8 cellular contexts compared by ENCODE assay signal in genomic region chr19:2983351-2984195, GRCh38. TPM values are rescaled to one million over a fixed set of nuclear protein-coding genes. Genes with fewer than 3 reads are reported as not detected.
DNase-seq lines count a peak whose midpoint lies in the region; ATAC-seq and TF ChIP-seq lines count a peak whose summit lies in the region.

No MANE protein-coding gene starts in this region.

- 9 to 13% methylated on average over 16 to 23 of the region's 23 CpGs for WGBS in GM23248 (ENCODE audit: low coverage in 1 of 2, low lambda C conversion rate in 2 of 2, missing lambda C conversion rate in 2 of 2), 2 experiments

- peaks cover 11% of the 10 kb centered on the region for H3K27me3 Mint-ChIP-seq in endothelial cell (ENCODE audit: unreplicated experiment)
- peaks cover 25% of the 10 kb centered on the region for H3K27me3 Mint-ChIP-seq in activated T-cell treated with anti-CD3 and anti-CD28 coated beads, Interleukin-2, amount 50 U/mL, for 24 hours

- peak overlapping the region; percentile 25; the same call in 1 of the 2 replicates for H3K27ac ChIP-seq in GM23248
- peak overlapping the region; percentile 93 to 95 for H3K27ac ChIP-seq in uterus

- H3K4me1 ChIP-seq in GM23248 (ENCODE audit: insufficient read depth) (peaks cover 14% of the 10 kb centered on the region; the same call in 1 of the 2 replicates), uterus (peaks cover 5 to 10% of the 10 kb centered on the region in 2 donors)

- H3K27me3 ChIP-seq in GM23248 (replicated peaks; ENCODE audit: insufficient read depth) (no peaks in the 10 kb centered on the region), uterus (no peaks in the 10 kb centered on the region)

- TF ChIP-seq CTCF in endothelial cell (IDR thresholded peaks at IDR 0.05; ENCODE audit: unreplicated experiment) (no peak), uterus (IDR thresholded peaks at IDR 0.05) (peak in 1 of 4 experiments; percentile 31)

- H3K36me3 Mint-ChIP-seq in endothelial cell (ENCODE audit: low read depth, unreplicated experiment), result no peaks in the 10 kb centered on the region
- H3K36me3 Mint-ChIP-seq in activated T-cell treated with anti-CD3 and anti-CD28 coated beads, Interleukin-2, amount 50 U/mL, for 24 hours (ENCODE audit: low read depth), result no peaks in the 10 kb centered on the region

- H3K9me2 ChIP-seq in GM23248 (ENCODE audit: insufficient read depth), result no peaks in the 10 kb centered on the region

- intact Hi-C loops in uterus (cut with DNase I; ENCODE audit: low total_unique reads), result no loop called here

- no peaks in the 10 kb centered on the region for H3K9me3 Mint-ChIP-seq in endothelial cell (ENCODE audit: unreplicated experiment)
- H3K9me3 Mint-ChIP-seq in activated T-cell treated with anti-CD3 and anti-CD28 coated beads, Interleukin-2, amount 50 U/mL, for 24 hours, result no peaks in the 10 kb centered on the region

- H3K4me3 ChIP-seq in GM23248, result peak overlapping the region; percentile 57
- H3K4me3 ChIP-seq in uterus, result peak overlapping the region; percentile 19 to 30

- H3K27ac Mint-ChIP-seq in endothelial cell (ENCODE audit: unreplicated experiment), result no peak overlapping the region
- no peak overlapping the region for H3K27ac Mint-ChIP-seq in activated T-cell treated with anti-CD3 and anti-CD28 coated beads, Interleukin-2, amount 50 U/mL, for 24 hours

- no peak overlapping the region for H3K4me3 Mint-ChIP-seq in endothelial cell (ENCODE audit: unreplicated experiment)
- no peak overlapping the region for H3K4me3 Mint-ChIP-seq in activated T-cell treated with anti-CD3 and anti-CD28 coated beads, Interleukin-2, amount 50 U/mL, for 24 hours

- no peaks in the 10 kb centered on the region for H3F3A ChIP-seq in GM23248 (ENCODE audit: insufficient read depth)

- in situ Hi-C loops in GM23248 (cut with MboI), result no loop called here

- DNase-seq in GM23248 (peak; percentile 56), NCI-H69 (lab: John Stamatoyannopoulos, UW) (peak; percentile 99), endothelial cell (ENCODE audit: low spot score) (peak; percentile 54), mesenteric fat pad (ENCODE audit: low spot score) (peak; percentile 92), uterus (peak; percentile 77 to 81)
- no peak for DNase-seq in activated naive CD4-positive, alpha-beta T cell treated with Interleukin-2 at 50 U/mL for 16 hours
- DNase-seq in activated T-cell treated with anti-CD3 and anti-CD28 coated beads, Interleukin-2, amount 50 U/mL, for 24 hours, result no peak

- peaks cover 6% of the 10 kb centered on the region for H3K4me1 Mint-ChIP-seq in endothelial cell (ENCODE audit: unreplicated experiment)
- H3K4me1 Mint-ChIP-seq in activated T-cell treated with anti-CD3 and anti-CD28 coated beads, Interleukin-2, amount 50 U/mL, for 24 hours (ENCODE audit: low read depth), result no peaks in the 10 kb centered on the region

- TF ChIP-seq POLR2A in uterus (IDR thresholded peaks at IDR 0.05), result peak in 1 of 2 donors; percentile 34

- ATAC-seq in HG03097 (IDR thresholded peaks at IDR 0.05; ENCODE audit: low FRiP score, unreplicated experiment), result no peak

- peak overlapping the region; percentile 19; the same call in 1 of the 2 replicates for H3K9ac ChIP-seq in GM23248

- peak overlapping the region; percentile 60 for H2AFZ ChIP-seq in GM23248

- H3K36me3 ChIP-seq in GM23248 (ENCODE audit: low read depth) (no peaks in the 10 kb centered on the region), uterus (no peaks in the 10 kb centered on the region)

- H4K20me1 ChIP-seq in GM23248 (ENCODE audit: insufficient read depth), result no peaks in the 10 kb centered on the region

- no peaks in the 10 kb centered on the region for H3K9me3 ChIP-seq in GM23248 (ENCODE audit: low read depth)
- H3K9me3 ChIP-seq in uterus, result no peaks in the 10 kb centered on the region

- no peaks in the 10 kb centered on the region for H3K79me2 ChIP-seq in GM23248 (ENCODE audit: insufficient read depth)

- H3K4me2 ChIP-seq in GM23248 (ENCODE audit: unreplicated experiment), result peak overlapping the region; percentile 54

RNA-seq across cellular contexts. Expression of gene TLE6, which starts 6.2 kb away (rescaled TPM):
- 0.13 and 0.65 TPM in 2 replicates for total RNA-seq in GM23248 (2014; rRNA removed; shearing (Covaris generic))
- polyA plus RNA-seq in GM23248 (2016; fragmentation: Nextera tagmentation; extraction: Ambion mirVana), result 0.21 and 0.68 TPM in 2 replicates
- total RNA-seq in endothelial cell (ENCODE audit: unreplicated experiment), result 0.59 TPM
- 0.93 TPM for total RNA-seq in mesenteric fat pad
- total RNA-seq in uterus, result 1 to 10 TPM in 2 of 4 donors, under 1 TPM in 1, not detected in 1; 0.46 to 3.5 (median 1.1) TPM

RNA-seq across cellular contexts. Expression of gene ZNF77, which starts 38.8 kb away (rescaled TPM):
- 0.76 and 1.1 TPM in 2 replicates for total RNA-seq in GM23248 (2014; rRNA removed; shearing (Covaris generic))
- 1.2 TPM in 2 replicates for polyA plus RNA-seq in GM23248 (2016; fragmentation: Nextera tagmentation; extraction: Ambion mirVana)
- total RNA-seq in endothelial cell (ENCODE audit: unreplicated experiment) (5.5 TPM), mesenteric fat pad (3.1 TPM), uterus (10 to 100 TPM in 2 of 4 donors, 1 to 10 TPM in 2; 2.4 to 17.9 (median 9.1) TPM)

RNA-seq across cellular contexts. Expression of gene TLE2, which starts 45.5 kb away (rescaled TPM):
- 4.3 and 10.1 TPM in 2 replicates for total RNA-seq in GM23248 (2014; rRNA removed; shearing (Covaris generic))
- polyA plus RNA-seq in GM23248 (2016; fragmentation: Nextera tagmentation; extraction: Ambion mirVana), result 2.9 and 3.6 TPM in 2 replicates
- total RNA-seq in endothelial cell (ENCODE audit: unreplicated experiment) (5.7 TPM), mesenteric fat pad (35.6 TPM), uterus (100 to 1,000 TPM in 1 of 4 donors, 10 to 100 TPM in 3; 24.9 to 102 (median 62.3) TPM)

Comparison
In these comparisons a context has a peak if more than half of its experiments do, and no peak if none do; other contexts are left out.
1. DNase-seq: peak in GM23248 (single experiment), NCI-H69 (single experiment), endothelial cell (single experiment), mesenteric fat pad (single experiment) and uterus (2 of 2); none in activated naive CD4-positive, alpha-beta T cell treated with Interleukin-2 at 50 U/mL for 16 hours (single experiment) and activated T-cell treated with anti-CD3 and anti-CD28 coated beads, Interleukin-2, amount 50 U/mL, for 24 hours (single experiment).